8 cellular contexts compared by ENCODE assay signal in the genomic region with DNA sequence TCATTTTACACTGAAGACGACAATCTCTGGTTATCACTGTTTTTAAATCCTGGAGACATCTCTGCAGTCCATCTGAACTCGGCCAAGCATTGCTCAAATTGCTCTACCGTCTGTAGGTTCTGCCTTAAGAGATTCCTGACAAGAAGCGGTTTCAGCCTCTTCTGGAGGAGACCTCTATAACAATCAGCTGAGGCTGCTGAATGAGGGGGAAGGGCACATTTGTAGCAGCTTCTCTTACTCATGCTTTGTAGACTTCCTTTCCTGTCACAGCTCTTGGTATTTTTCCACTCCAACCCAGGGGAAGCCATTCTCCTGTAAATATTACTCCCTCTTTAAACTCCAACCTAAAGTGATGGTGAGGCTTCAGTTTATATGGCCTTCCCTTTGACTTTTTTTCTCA. TPM values are rescaled to one million over a fixed set of nuclear protein-coding genes. Genes with fewer than 3 reads are reported as not detected.
A peak's percentile ranks its signal among the peaks of the same experiment; 100 is the strongest.
DNase-seq lines count a peak whose midpoint lies in the region; ATAC-seq and TF ChIP-seq lines count a peak whose summit lies in the region.

No MANE protein-coding gene starts in this region.

- H3K27me3 Mint-ChIP-seq in natural killer cell treated with Interleukin-12 subunit alpha and Interleukin-12 subunit beta and Interleukin-15 and Interleukin-18, amount 100 ng/mL, for 72 hours = peaks cover 0 to 11% of the 10 kb centered on the region in 2 donors
- H3K27me3 Mint-ChIP-seq in natural killer cell (ENCODE audit: low read depth in 2 of 2) = peaks cover 0 to 9% of the 10 kb centered on the region in 2 donors

- no peaks in the 10 kb centered on the region for H3K79me2 ChIP-seq in osteoblast (ENCODE audit: insufficient read depth, low read length)

- H3K4me1 Mint-ChIP-seq in natural killer cell treated with Interleukin-12 subunit alpha and Interleukin-12 subunit beta and Interleukin-15 and Interleukin-18, amount 100 ng/mL, for 72 hours (ENCODE audit: low read depth in 2 of 2) = peaks cover 28 to 33% of the 10 kb centered on the region in 2 donors
- H3K4me1 Mint-ChIP-seq in natural killer cell = peaks cover 21 to 25% of the 10 kb centered on the region in 2 donors

- peak overlapping the region; percentile 71 for H3K27ac ChIP-seq in RWPE2 (ENCODE audit: poor library complexity, severe bottlenecking)
- peak overlapping the region; percentile 93 for H3K27ac ChIP-seq in epithelial cell of prostate
- peak overlapping the region; percentile 61 for H3K27ac ChIP-seq in osteoblast (ENCODE audit: low read depth, low read length)

- no peak for TF ChIP-seq CTCF in natural killer cell (IDR thresholded peaks at IDR 0.05)
- TF ChIP-seq CTCF in RWPE2 (IDR thresholded peaks at IDR 0.05; ENCODE audit: poor library complexity, severe bottlenecking) = no peak
- no peak for TF ChIP-seq CTCF in osteoblast (IDR thresholded peaks at IDR 0.05; ENCODE audit: extremely low read depth, low read depth, low read length)

- H3K36me3 ChIP-seq in RWPE2 (ENCODE audit: low read depth) = no peaks in the 10 kb centered on the region
- H3K36me3 ChIP-seq in osteoblast (ENCODE audit: insufficient read depth, low read length) = no peaks in the 10 kb centered on the region

- H3K27me3 ChIP-seq in RWPE2 (ENCODE audit: insufficient read depth, poor library complexity, severe bottlenecking) (no peaks in the 10 kb centered on the region), osteoblast (ENCODE audit: insufficient read depth, low read length) (no peaks in the 10 kb centered on the region)

- no peaks in the 10 kb centered on the region for H4K20me1 ChIP-seq in osteoblast (ENCODE audit: insufficient read depth, low read length)

- peak overlapping the region; percentile 51 for H3K4me2 ChIP-seq in osteoblast (ENCODE audit: insufficient read depth, low read length)

- no peaks in the 10 kb centered on the region for H3K9me3 ChIP-seq in RWPE2 (ENCODE audit: severe bottlenecking)
- H3K9me3 ChIP-seq in osteoblast (ENCODE audit: low read depth, low read length) = no peaks in the 10 kb centered on the region

- H3K9me3 Mint-ChIP-seq in natural killer cell treated with Interleukin-12 subunit alpha and Interleukin-12 subunit beta and Interleukin-15 and Interleukin-18, amount 100 ng/mL, for 72 hours = no peaks in the 10 kb centered on the region
- no peaks in the 10 kb centered on the region for H3K9me3 Mint-ChIP-seq in natural killer cell

- no peaks in the 10 kb centered on the region for H3K36me3 Mint-ChIP-seq in natural killer cell treated with Interleukin-12 subunit alpha and Interleukin-12 subunit beta and Interleukin-15 and Interleukin-18, amount 100 ng/mL, for 72 hours
- H3K36me3 Mint-ChIP-seq in natural killer cell = no peaks in the 10 kb centered on the region

- H3K4me3 ChIP-seq in RWPE2 (ENCODE audit: severe bottlenecking) = no peak overlapping the region
- H3K4me3 ChIP-seq in osteoblast (ENCODE audit: insufficient read depth, low read length) = no peak overlapping the region

- peak overlapping the region; percentile 30 for H3K4me3 Mint-ChIP-seq in natural killer cell treated with Interleukin-12 subunit alpha and Interleukin-12 subunit beta and Interleukin-15 and Interleukin-18, amount 100 ng/mL, for 72 hours
- H3K4me3 Mint-ChIP-seq in natural killer cell = no peak overlapping the region

- DNase-seq in natural killer cell treated with Interleukin-12 subunit alpha and Interleukin-12 subunit beta and Interleukin-15 and Interleukin-18, amount 100 ng/mL, for 72 hours (ENCODE audit: low spot score) = no peak
- DNase-seq in natural killer cell (no peak), RWPE2 (ENCODE audit: low spot score) (no peak), epithelial cell of prostate (ENCODE audit: low read depth, low spot score) (peak; percentile 39), osteoblast (ENCODE audit: insufficient read length, low spot score, missing footprints) (peak; percentile 92), NCI-H146 (lab: John Stamatoyannopoulos, UW) (no peak), NCI-H345 treated with DMSO at 0.1 percent for 48 hours (lab: John Stamatoyannopoulos, UW; ENCODE audit: unreplicated experiment) (no peak), NCI-H69 (lab: John Stamatoyannopoulos, UW) (no peak)

- ATAC-seq in natural killer cell treated with Interleukin-12 subunit alpha and Interleukin-12 subunit beta and Interleukin-15 and Interleukin-18, amount 100 ng/mL, for 72 hours = no peak
- ATAC-seq in natural killer cell (no peak), RWPE2 (ENCODE audit: low read depth) (peak; percentile 17; the same call in 2 of the 3 replicates)

- peak overlapping the region; percentile 70 for H2AFZ ChIP-seq in osteoblast (ENCODE audit: low read length)

- intact Hi-C loops in natural killer cell (cut with micrococcal nuclease) = no loop called here

- H3K4me1 ChIP-seq in RWPE2 (ENCODE audit: insufficient read depth, poor library complexity, severe bottlenecking) = peaks cover 30% of the 10 kb centered on the region
- peaks cover 21% of the 10 kb centered on the region for H3K4me1 ChIP-seq in osteoblast (ENCODE audit: insufficient read depth, low read length)

- H3K27ac Mint-ChIP-seq in natural killer cell treated with Interleukin-12 subunit alpha and Interleukin-12 subunit beta and Interleukin-15 and Interleukin-18, amount 100 ng/mL, for 72 hours = peak overlapping the region in 1 of 2 donors; percentile 48
- no peak overlapping the region for H3K27ac Mint-ChIP-seq in natural killer cell

RNA-seq across cellular contexts. Expression of a gene that starts 3.0 kb away (rescaled TPM):
- total RNA-seq in natural killer cell treated with Interleukin-12 subunit alpha and Interleukin-12 subunit beta and Interleukin-15 and Interleukin-18, amount 100 ng/mL, for 72 hours = 1 to 10 TPM; 4.3 to 8.0 TPM
- total RNA-seq in natural killer cell (1 to 10 TPM; 1.2 to 7.4 (median 1.4) TPM), osteoblast (11.2 and 13.3 TPM in 2 replicates)

RNA-seq across cellular contexts. Expression of a gene that starts 22.6 kb away (rescaled TPM):
- 10 to 100 TPM; 30.1 to 37.4 TPM for total RNA-seq in natural killer cell treated with Interleukin-12 subunit alpha and Interleukin-12 subunit beta and Interleukin-15 and Interleukin-18, amount 100 ng/mL, for 72 hours
- total RNA-seq in natural killer cell (10 to 100 TPM; 50.9 to 56.0 (median 54.5) TPM), osteoblast (15.3 and 16.3 TPM in 2 replicates)

RNA-seq across cellular contexts. Expression of a gene that starts 51.8 kb away (rescaled TPM):
- total RNA-seq in natural killer cell treated with Interleukin-12 subunit alpha and Interleukin-12 subunit beta and Interleukin-15 and Interleukin-18, amount 100 ng/mL, for 72 hours = 10 to 100 TPM; 73.5 to 76.6 TPM
- 10 to 100 TPM; 47.5 to 77.1 (median 57.9) TPM for total RNA-seq in natural killer cell
- 64.1 and 66.6 TPM in 2 replicates for total RNA-seq in osteoblast

Comparison
In these comparisons a context has a peak if more than half of its experiments do, and no peak if none do; other contexts are left out.
1. DNase-seq: peak in epithelial cell of prostate (single experiment) and osteoblast (single experiment); none in natural killer cell treated with Interleukin-12 subunit alpha and Interleukin-12 subunit beta and Interleukin-15 and Interleukin-18, amount 100 ng/mL, for 72 hours (single experiment), natural killer cell (single experiment), RWPE2 (single experiment), NCI-H146 (single experiment), NCI-H345 treated with DMSO at 0.1 percent for 48 hours (single experiment) and NCI-H69 (single experiment).
2. Peak in every context shown above with its lines, with median percentiles within 50 percentile points of each other: H3K27ac ChIP-seq.